Comparison of ENCODE assay signal across 3 cellular contexts in genomic region chr12:102449018-102449417, GRCh38. TPM values are rescaled to one million over a fixed set of nuclear protein-coding genes. Genes with fewer than 3 reads are reported as not detected.
"Had no signal": no experiment of that assay in that cellular context is flagged by ENCODE, and none has a peak within 500 bp of the region (broad histone marks: within the 10 kb centered on the region; RNA-seq: fewer than 3 reads in every experiment).

No MANE protein-coding gene starts in this region.

RNA-seq across cellular contexts. Expression of gene IGF1, which starts 31.3 kb away (rescaled TPM):
- total RNA-seq: HepG2, HT-29, HT1080 had no signal
- polyA plus RNA-seq: HepG2 had no signal
